8 cellular contexts compared by ENCODE assay signal in the genomic region with DNA sequence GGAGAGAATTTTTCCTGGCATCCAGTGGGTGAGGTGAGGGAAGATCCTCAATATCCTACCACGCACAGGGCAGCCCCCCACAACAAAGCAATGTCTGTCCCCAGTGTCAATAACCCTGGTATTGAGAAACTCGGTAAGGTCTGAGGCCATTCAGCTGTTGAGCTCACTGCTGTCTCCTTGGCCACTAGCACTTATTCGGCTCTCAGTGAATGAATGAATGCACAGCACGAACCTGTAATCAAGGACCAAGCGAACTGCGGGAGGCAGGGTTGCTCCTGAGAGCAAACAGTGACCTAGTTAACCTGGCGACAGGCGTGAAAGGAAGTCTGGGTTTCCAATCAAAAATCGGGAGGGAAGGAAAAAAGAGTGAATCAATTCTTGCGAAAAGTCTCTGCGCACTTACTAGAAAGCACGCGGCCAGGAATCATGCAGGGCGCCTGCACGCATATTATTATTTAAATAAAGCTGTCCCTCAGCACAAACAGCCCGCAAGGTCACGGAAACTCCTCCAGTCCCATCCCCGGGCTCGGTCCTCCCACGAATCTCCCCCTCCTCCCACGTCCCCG. TPM values are rescaled to one million over a fixed set of nuclear protein-coding genes. Genes with fewer than 3 reads are reported as not detected.
DNase-seq lines count a peak whose midpoint lies in the region; FAIRE-seq and TF ChIP-seq lines count a peak whose summit lies in the region.

No MANE protein-coding gene starts in this region.

- intact Hi-C loops in stomach (cut with DNase I; ENCODE audit: low total_unique reads) = no loop called here

- H3K4me3 ChIP-seq in iPS-18c (ENCODE audit: insufficient read depth, low read depth, low read length) = peak overlapping the region; percentile 66
- peak overlapping the region; percentile 62 to 83 (median 66) for H3K4me3 ChIP-seq in stomach

- peak overlapping the region; percentile 98 to 100 (median 99) for H3K27ac ChIP-seq in stomach

- no peaks in the 10 kb centered on the region for H3K27me3 ChIP-seq in stomach

- no peak for TF ChIP-seq POLR2A in stomach (IDR thresholded peaks at IDR 0.05)

- 0 to 1% (median 1%) methylated on average over 19 to 22 of the region's 22 CpGs for WGBS in stomach, 5 donors

- H3K9me3 Mint-ChIP-seq in activated naive CD8-positive, alpha-beta T cell treated with anti-CD3 and anti-CD28 coated beads for 36 hours = peaks cover 1% of the 10 kb centered on the region

- no peak for FAIRE-seq in HTR-8/SVneo (lab: Jason Lieb, UNC)

- H3K4me3 Mint-ChIP-seq in activated naive CD8-positive, alpha-beta T cell treated with anti-CD3 and anti-CD28 coated beads for 36 hours = peak overlapping the region; percentile 88

- DNase-seq in SIG-M5 treated with dmso at 0.1 percent for 504 hours (lab: John Stamatoyannopoulos, UW; ENCODE audit: unreplicated experiment) = peak; percentile 55
- no peak for DNase-seq in SIG-M5 (lab: John Stamatoyannopoulos, UW)
- DNase-seq in HTR-8/SVneo (ENCODE audit: insufficient read length, low spot score) = peak; percentile 13
- no peak for DNase-seq in activated naive CD8-positive, alpha-beta T cell treated with anti-CD3 and anti-CD28 coated beads for 36 hours
- no peak for DNase-seq in stomach
- DNase-seq in DMS114 treated with DMSO at 0.1 percent for 48 hours (lab: John Stamatoyannopoulos, UW; ENCODE audit: unreplicated experiment) = no peak
- DNase-seq in SK-N-DZ (ENCODE audit: low spot score) = no peak

- peak overlapping the region; percentile 100 for H3K27ac Mint-ChIP-seq in activated naive CD8-positive, alpha-beta T cell treated with anti-CD3 and anti-CD28 coated beads for 36 hours

- H3K4me1 ChIP-seq in stomach = peaks cover 10 to 32% (median 18%) of the 10 kb centered on the region in 4 donors

- TF ChIP-seq CTCF in stomach (IDR thresholded peaks at IDR 0.05) = no peak

- TF ChIP-seq EP300 in stomach (IDR thresholded peaks at IDR 0.05) = no peak

- H3K9me3 ChIP-seq in iPS-18c (ENCODE audit: control insufficient read depth, insufficient read depth, low read length) (no peaks in the 10 kb centered on the region), stomach (no peaks in the 10 kb centered on the region)

- no peaks in the 10 kb centered on the region for H3K27me3 Mint-ChIP-seq in activated naive CD8-positive, alpha-beta T cell treated with anti-CD3 and anti-CD28 coated beads for 36 hours

- H3K36me3 Mint-ChIP-seq in activated naive CD8-positive, alpha-beta T cell treated with anti-CD3 and anti-CD28 coated beads for 36 hours = peaks cover 25% of the 10 kb centered on the region

- peaks cover 3 to 25% (median 16%) of the 10 kb centered on the region in 4 donors for H3K36me3 ChIP-seq in stomach

- H3K4me1 Mint-ChIP-seq in activated naive CD8-positive, alpha-beta T cell treated with anti-CD3 and anti-CD28 coated beads for 36 hours = peaks cover 23% of the 10 kb centered on the region

RNA-seq across cellular contexts. Expression of a gene that starts 0.5 kb away (rescaled TPM):
- total RNA-seq in activated naive CD8-positive, alpha-beta T cell treated with anti-CD3 and anti-CD28 coated beads for 36 hours = 10 to 100 TPM; 10.6 to 15.8 TPM
- 10 to 100 TPM in 2 of 5 donors, 1 to 10 TPM in 1, under 1 TPM in 1, not detected in 1; 0.89 to 21.6 (median 8.3) TPM for total RNA-seq in stomach
- 1 to 10 TPM; 2.4 to 4.5 (median 3.7) TPM for polyA plus RNA-seq in stomach
- polyA plus RNA-seq in SK-N-DZ (2014; cell fraction: cytosol; rRNA removed) = 2.2 and 3.2 TPM in 2 replicates
- polyA plus RNA-seq in SK-N-DZ (2014; cell fraction: nucleus; rRNA removed) = 2.8 and 4.7 TPM in 2 replicates

RNA-seq across cellular contexts. Expression of a gene that starts 41.6 kb away (rescaled TPM):
- total RNA-seq in activated naive CD8-positive, alpha-beta T cell treated with anti-CD3 and anti-CD28 coated beads for 36 hours = 1 to 10 TPM; 1.5 to 2.5 TPM
- not detected for total RNA-seq in stomach
- polyA plus RNA-seq in stomach = 1 to 10 TPM in 1 of 3 donors, not detected in 2; 1.6 TPM
- not detected in 2 replicates for polyA plus RNA-seq in SK-N-DZ (2014; cell fraction: cytosol; rRNA removed)
- polyA plus RNA-seq in SK-N-DZ (2014; cell fraction: nucleus; rRNA removed) = not detected in 2 replicates

Comparison
In these comparisons a context has a peak if more than half of its experiments do, and no peak if none do; other contexts are left out.
1. DNase-seq: peak in SIG-M5 treated with dmso at 0.1 percent for 504 hours (single experiment) and HTR-8/SVneo (single experiment); none in SIG-M5 (single experiment), activated naive CD8-positive, alpha-beta T cell treated with anti-CD3 and anti-CD28 coated beads for 36 hours (single experiment), stomach (single experiment), DMS114 treated with DMSO at 0.1 percent for 48 hours (single experiment) and SK-N-DZ (single experiment).